Comparison of ENCODE assay signal across 27 cellular contexts in the genomic region with DNA sequence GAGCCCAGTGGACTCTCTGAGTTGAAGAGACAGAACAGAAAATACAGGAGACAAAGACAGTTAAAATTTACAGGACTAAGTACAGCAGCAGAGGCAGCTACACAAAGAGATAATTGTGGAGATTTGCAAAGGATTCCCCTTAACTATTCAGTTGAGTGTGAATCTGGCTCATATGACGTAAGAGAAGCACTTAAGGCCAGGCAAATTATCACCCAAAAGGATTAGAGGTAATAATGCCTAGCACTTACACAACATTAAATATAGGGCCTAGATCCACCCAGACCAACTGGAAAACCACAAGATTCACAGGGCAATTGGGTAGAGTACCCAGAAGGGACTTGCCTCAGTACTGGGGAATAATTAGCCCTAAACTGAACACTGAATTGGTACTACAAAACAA. TPM values are rescaled to one million over a fixed set of nuclear protein-coding genes. Genes with fewer than 3 reads are reported as not detected.
DNase-seq lines count a peak whose midpoint lies in the region; ATAC-seq, FAIRE-seq and TF ChIP-seq lines count a peak whose summit lies in the region.
"Had no signal": no experiment of that assay in that cellular context is flagged by ENCODE, and none has a peak within 500 bp of the region (broad histone marks: within the 10 kb centered on the region; RNA-seq: fewer than 3 reads in every experiment).

No MANE protein-coding gene starts in this region.

- no peaks in the 10 kb centered on the region for H3K36me3 ChIP-seq in CD8-positive, alpha-beta memory T cell (ENCODE audit: insufficient read depth, low read length)
- H3K36me3 ChIP-seq: esophagus muscularis mucosa, pancreas, tibial artery had no signal

- no peaks in the 10 kb centered on the region for H3K27me3 ChIP-seq in CD8-positive, alpha-beta memory T cell (ENCODE audit: insufficient read depth, low read length, poor library complexity, severe bottlenecking)
- H3K27me3 ChIP-seq: esophagus muscularis mucosa, pancreas, tibial artery had no signal

- no peak overlapping the region for H3K4me3 Mint-ChIP-seq in chondrocyte (ENCODE audit: unreplicated experiment)
- H3K4me3 Mint-ChIP-seq in CD8-positive, alpha-beta memory T cell: no peak overlapping the region
- H3K4me3 Mint-ChIP-seq in effector memory CD8-positive, alpha-beta T cell: no peak overlapping the region
- H3K4me3 Mint-ChIP-seq: dendritic cell treated with granulocyte-macrophage colony-stimulating factor and Interleukin-4, amounts not matched to agents 40 ng/mL and 50 ng/mL, for 4 days had no signal

- peaks cover 11% of the 10 kb centered on the region for H3K36me3 Mint-ChIP-seq in chondrocyte (ENCODE audit: low read depth)
- peaks cover 0 to 4% (median 4%) of the 10 kb centered on the region in 3 donors for H3K36me3 Mint-ChIP-seq in CD8-positive, alpha-beta memory T cell
- peaks cover 3% of the 10 kb centered on the region for H3K36me3 Mint-ChIP-seq in effector memory CD8-positive, alpha-beta T cell (ENCODE audit: insufficient read depth)

- H3K27ac ChIP-seq in CD8-positive, alpha-beta memory T cell (ENCODE audit: low read depth, low read length): no peak overlapping the region
- H3K27ac ChIP-seq: C4-2B, esophagus muscularis mucosa, KMS-11, pancreas, tibial artery, VCaP had no signal

- no peak for TF ChIP-seq CTCF in AG10803 (conservative IDR thresholded peaks at IDR 0.05; ENCODE audit: low read length)
- TF ChIP-seq CTCF in fibroblast of villous mesenchyme (IDR thresholded peaks at IDR 0.05; ENCODE audit: insufficient read depth, low read depth, low read length): no peak
- TF ChIP-seq CTCF in chondrocyte (IDR thresholded peaks at IDR 0.05): no peak

- peaks cover 7% of the 10 kb centered on the region for H3K9me3 Mint-ChIP-seq in chondrocyte (ENCODE audit: low read depth)
- H3K9me3 Mint-ChIP-seq in CD8-positive, alpha-beta memory T cell: peaks cover 0 to 3% (median 0%) of the 10 kb centered on the region in 5 donors
- H3K9me3 Mint-ChIP-seq in effector memory CD8-positive, alpha-beta T cell: peaks cover 0 to 1% of the 10 kb centered on the region in 2 donors

- H3K4me1 Mint-ChIP-seq in chondrocyte (ENCODE audit: low read depth): no peaks in the 10 kb centered on the region
- no peaks in the 10 kb centered on the region for H3K4me1 Mint-ChIP-seq in CD8-positive, alpha-beta memory T cell
- H3K4me1 Mint-ChIP-seq in effector memory CD8-positive, alpha-beta T cell (ENCODE audit: low read depth in 2 of 2): no peaks in the 10 kb centered on the region

- no peak for ATAC-seq in effector memory CD8-positive, alpha-beta T cell (replicated peaks)
- ATAC-seq: pancreas, PC-3 had no signal

- CTCF ChIA-PET in CD8-positive, alpha-beta memory T cell (lab: Charles Lee): no interaction called here

- H3K9me3 ChIP-seq in CD8-positive, alpha-beta memory T cell (ENCODE audit: low read length): no peaks in the 10 kb centered on the region
- H3K9me3 ChIP-seq: esophagus muscularis mucosa, pancreas, tibial artery had no signal

- H3K4me3 ChIP-seq in AG10803 (ENCODE audit: low read length): no peak overlapping the region
- H3K4me3 ChIP-seq in fibroblast of villous mesenchyme (ENCODE audit: low read depth, low read length): no peak overlapping the region
- no peak overlapping the region for H3K4me3 ChIP-seq in CD8-positive, alpha-beta memory T cell (ENCODE audit: low read length)
- H3K4me3 ChIP-seq: esophagus muscularis mucosa, pancreas, smooth muscle cell, tibial artery had no signal

- TF ChIP-seq POLR2A in H54 (IDR thresholded peaks at IDR 0.05; ENCODE audit: low read depth, low read length): no peak

- H3K27ac Mint-ChIP-seq in chondrocyte (ENCODE audit: unreplicated experiment): no peak overlapping the region
- H3K27ac Mint-ChIP-seq in CD8-positive, alpha-beta memory T cell: no peak overlapping the region
- no peak overlapping the region for H3K27ac Mint-ChIP-seq in effector memory CD8-positive, alpha-beta T cell
- H3K27ac Mint-ChIP-seq: dendritic cell treated with granulocyte-macrophage colony-stimulating factor and Interleukin-4, amounts not matched to agents 40 ng/mL and 50 ng/mL, for 4 days had no signal

- peak; percentile 43 for FAIRE-seq in H54 (lab: Jason Lieb, UNC)
- FAIRE-seq: frontal cortex, pancreas had no signal

- no peaks in the 10 kb centered on the region for H3K4me1 ChIP-seq in CD8-positive, alpha-beta memory T cell (ENCODE audit: insufficient read depth, low read length)
- H3K4me1 ChIP-seq: esophagus muscularis mucosa, pancreas, tibial artery had no signal

- POLR2A ChIA-PET in CD8-positive, alpha-beta memory T cell (lab: Charles Lee): no interaction called here

- DNase-seq in AG10803 (ENCODE audit: low read depth): peak; percentile 6
- DNase-seq in H54 (ENCODE audit: insufficient read length, low spot score): no peak
- peak; percentile 83 for DNase-seq in NCI-H2227 treated with DMSO at 0.1 percent for 48 hours (lab: John Stamatoyannopoulos, UW)
- DNase-seq in fibroblast of villous mesenchyme (ENCODE audit: low read depth): peak; percentile 52
- no peak for DNase-seq in chondrocyte (ENCODE audit: low spot score)
- DNase-seq in CD8-positive, alpha-beta memory T cell: no peak
- DNase-seq in effector memory CD8-positive, alpha-beta T cell: no peak
- DNase-seq: activated CD4-positive, alpha-beta T cell treated with anti-CD3 and anti-CD28 coated beads for 48 hours; activated CD8-positive, alpha-beta memory T cell treated with anti-CD3 and anti-CD28 coated beads for 24 hours; activated gamma-delta T cell; activated T-cell treated with anti-CD3 and anti-CD28 coated beads, Interleukin-2, amount 50 U/mL, for 1 hour; central memory CD4-positive, alpha-beta T cell; HCEC 1CT; mammary epithelial cell; NCI-H526 treated with DMSO at 0.1 percent for 48 hours; pancreas; PC-3; retina; stimulated activated CD4-positive, alpha-beta T cell treated with anti-CD3 and anti-CD28 coated beads, Interleukin-2, amount 100 ng/mL, for 24 hours; tibial artery had no signal

- no peaks in the 10 kb centered on the region for H3K27me3 Mint-ChIP-seq in chondrocyte (ENCODE audit: low read depth)
- H3K27me3 Mint-ChIP-seq in CD8-positive, alpha-beta memory T cell: no peaks in the 10 kb centered on the region
- H3K27me3 Mint-ChIP-seq in effector memory CD8-positive, alpha-beta T cell: no peaks in the 10 kb centered on the region
- H3K27me3 Mint-ChIP-seq: dendritic cell treated with granulocyte-macrophage colony-stimulating factor and Interleukin-4, amounts not matched to agents 40 ng/mL and 50 ng/mL, for 4 days had no signal

RNA-seq across cellular contexts. Expression of gene ADAMTS6, which starts 41.3 kb away (rescaled TPM):
- total RNA-seq in fibroblast of villous mesenchyme (95.9 and 121 TPM in 2 replicates), chondrocyte (20.0 to 30.1 TPM (median 21.5 TPM) in 3 replicates)
- total RNA-seq in CD8-positive, alpha-beta memory T cell: 1 to 10 TPM in 1 of 2 experiments, under 1 TPM in 1; 0.93 to 1.2 TPM
- polyA plus RNA-seq in CD8-positive, alpha-beta memory T cell: 0.23 TPM

Comparison
In these comparisons a context has a peak if more than half of its experiments do, and no peak if none do; other contexts are left out.
1. DNase-seq: peak in AG10803 (single experiment), NCI-H2227 treated with DMSO at 0.1 percent for 48 hours (single experiment) and fibroblast of villous mesenchyme (single experiment); none in H54 (single experiment), chondrocyte (single experiment), CD8-positive, alpha-beta memory T cell (0 of 5) and effector memory CD8-positive, alpha-beta T cell (0 of 3).